In genomic region chr20:61579908-61580307, GRCh38 we compare ENCODE assay signal across 5 cellular contexts.
"Had no signal": no experiment of that assay in that cellular context is flagged by ENCODE, and none has a peak within 500 bp of the region (broad histone marks: within the 10 kb centered on the region; RNA-seq: fewer than 3 reads in every experiment).

No MANE protein-coding gene starts in this region.

- H3K4me2 ChIP-seq: GM23338 had no signal

- H2AFZ ChIP-seq: GM23338 had no signal

- DNase-seq: H9, HCEC 1CT had no signal

- FAIRE-seq: H1, H54 had no signal

- H3K4me3 ChIP-seq: GM23338 had no signal

- ATAC-seq: GM23338 had no signal
